In the genomic region with DNA sequence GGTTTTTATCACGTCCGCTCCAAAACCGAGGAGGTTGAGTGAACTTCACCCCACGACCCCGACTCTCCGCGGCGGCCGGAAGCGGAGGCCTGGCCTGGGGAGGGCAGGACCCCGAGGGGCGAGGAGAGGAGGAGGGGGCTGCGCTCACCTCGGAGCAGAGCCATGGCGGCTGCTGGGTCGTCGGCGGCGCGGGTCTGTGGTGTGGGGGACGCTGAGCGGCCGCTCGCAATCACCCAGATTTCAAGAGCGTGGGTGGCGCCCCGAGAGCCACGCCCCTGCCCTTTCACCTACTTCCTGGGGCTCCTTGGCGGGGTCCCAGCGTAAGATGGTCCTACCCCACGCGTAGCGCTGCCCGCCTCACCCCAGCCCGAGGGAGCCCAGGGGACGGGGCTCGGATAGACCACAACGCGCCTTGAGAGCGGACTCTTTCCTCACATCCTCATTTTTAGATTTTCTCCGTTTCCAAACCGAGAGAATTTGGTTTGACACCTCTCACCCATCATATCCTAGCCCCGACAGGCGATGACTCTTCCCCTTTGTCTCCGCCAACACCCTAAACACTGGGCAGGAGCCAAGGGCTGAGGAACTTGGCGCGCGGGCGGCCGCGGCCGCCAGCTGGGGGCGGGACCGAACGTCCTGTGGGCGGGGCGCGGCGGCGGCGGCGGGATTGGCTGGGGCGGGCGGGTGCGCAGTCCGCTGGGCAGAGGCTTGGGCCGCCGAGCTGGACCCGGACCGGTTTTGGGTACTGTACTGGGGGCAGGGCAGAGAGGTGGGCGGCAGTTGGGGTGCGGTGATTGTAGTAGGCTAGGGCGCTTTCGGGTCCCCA, we compare ENCODE assay signal across 8 cellular contexts. TPM values are rescaled to one million over a fixed set of nuclear protein-coding genes. Genes with fewer than 3 reads are reported as not detected.
A peak's percentile ranks its signal among the peaks of the same experiment; 100 is the strongest.
DNase-seq lines count a peak whose midpoint lies in the region; ATAC-seq and TF ChIP-seq lines count a peak whose summit lies in the region.

A gene with protein sequence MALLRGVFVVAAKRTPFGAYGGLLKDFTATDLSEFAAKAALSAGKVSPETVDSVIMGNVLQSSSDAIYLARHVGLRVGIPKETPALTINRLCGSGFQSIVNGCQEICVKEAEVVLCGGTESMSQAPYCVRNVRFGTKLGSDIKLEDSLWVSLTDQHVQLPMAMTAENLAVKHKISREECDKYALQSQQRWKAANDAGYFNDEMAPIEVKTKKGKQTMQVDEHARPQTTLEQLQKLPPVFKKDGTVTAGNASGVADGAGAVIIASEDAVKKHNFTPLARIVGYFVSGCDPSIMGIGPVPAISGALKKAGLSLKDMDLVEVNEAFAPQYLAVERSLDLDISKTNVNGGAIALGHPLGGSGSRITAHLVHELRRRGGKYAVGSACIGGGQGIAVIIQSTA (minus strand): TSS at position 213 of the 826 bp plus-strand sequence. CDS start 49 bp downstream, at position 164.

- ATAC-seq in GM18873 (IDR thresholded peaks at IDR 0.05; ENCODE audit: low FRiP score, unreplicated experiment), result peak; percentile 72
- peak; percentile 79 for ATAC-seq in HG03135 (IDR thresholded peaks at IDR 0.05; ENCODE audit: unreplicated experiment)

- CTCF ChIA-PET in AG04450 (lab: Charles Lee), result interaction anchor here (0.6 to 1.7 kb wide), 2 partner anchors 46 to 327 kb away, joined by 4 to 7 read pairs; no protein-coding TSS in a partner anchor

- POLR2A ChIA-PET in AG04450 (lab: Yijun Ruan, JAX), result interaction anchor here (0.6 to 1.0 kb wide), 8 partner anchors 21 to 349 kb away, joined by 3 to 4 read pairs (median 3); no protein-coding TSS in a partner anchor

- H3K27ac ChIP-seq in AG04450 (ENCODE audit: low read depth, low read length) (peak within 1 kb of the TSS; percentile 95), caudate nucleus (ENCODE audit: low read depth, low read length) (peak within 1 kb of the TSS; percentile 98)

- DNase-seq in AG04450 (ENCODE audit: low read depth, low spot score), result peak; percentile 50
- DNase-seq in NCI-H226, result peak; percentile 50
- peak; percentile 65 to 71 (median 70) for DNase-seq in activated CD4-positive, CD25-positive, alpha-beta regulatory T cell (lab: John Stamatoyannopoulos, UW)
- peak; percentile 32 to 89 (median 77) for DNase-seq in caudate nucleus (lab: John Stamatoyannopoulos, UW)
- DNase-seq in islet precursor cell, result peak; percentile 88
- peak; percentile 66 to 72 for DNase-seq in stimulated activated CD4-positive, alpha-beta T cell treated with anti-CD3 and anti-CD28 coated beads, Interleukin-15, amount 100 ng/mL, for 1 hour (ENCODE audit: low read depth in 1 of 2, low spot score in 1 of 2)

- no peak for TF ChIP-seq CTCF in AG04450 (IDR thresholded peaks at IDR 0.05; ENCODE audit: low read depth, low read length)

- H3K4me3 ChIP-seq in AG04450 (ENCODE audit: low read depth, low read length), result peak within 1 kb of the TSS; percentile 83

- H3K27me3 ChIP-seq in AG04450 (ENCODE audit: control insufficient read depth, insufficient read depth, low read length), result no peaks in the 10 kb centered on the region

- H3K9me3 ChIP-seq in AG04450 (ENCODE audit: control insufficient read depth, insufficient read depth, low read length), result no peaks in the 10 kb centered on the region; the same call in 1 of the 2 replicates

RNA-seq across cellular contexts. Expression of the gene that starts here (rescaled TPM):
- polyA plus RNA-seq in AG04450 (2011; rRNA removed), result 33.8 and 34.7 TPM in 2 replicates
- 19.8 and 22.0 TPM in 2 replicates for polyA minus RNA-seq in AG04450 (2011; rRNA and poly(A)+ RNA removed)

Comparison
In these comparisons a context has a peak if more than half of its experiments do, and no peak if none do; other contexts are left out.
1. Peak in every context shown above with its lines: DNase-seq, ATAC-seq, H3K4me3 ChIP-seq and H3K27ac ChIP-seq.